Comparison of ENCODE assay signal across 21 cellular contexts in genomic region chr12:38817942-38818341, GRCh38.
A peak's percentile ranks its signal among the peaks of the same experiment; 100 is the strongest.
DNase-seq lines count a peak whose midpoint lies in the region; ATAC-seq, FAIRE-seq and TF ChIP-seq lines count a peak whose summit lies in the region.
"Had no signal": no experiment of that assay in that cellular context is flagged by ENCODE, and none has a peak within 500 bp of the region (broad histone marks: within the 10 kb centered on the region; RNA-seq: fewer than 3 reads in every experiment).

No MANE protein-coding gene starts in this region.

- H3K27me3 ChIP-seq in BLaER1 = no peaks in the 10 kb centered on the region
- no peaks in the 10 kb centered on the region for H3K27me3 ChIP-seq in vagina
- no peaks in the 10 kb centered on the region for H3K27me3 ChIP-seq in heart left ventricle

- H3K4me2 ChIP-seq in BLaER1 = 0 out of 2 replicates have a peak overlapping the region, but pooled peaks have one; percentile 42
- H3K4me2 ChIP-seq: A549 had no signal

- H3K4me3 ChIP-seq in BLaER1 = no peak overlapping the region
- H3K4me3 ChIP-seq in vagina = no peak overlapping the region
- no peak overlapping the region for H3K4me3 ChIP-seq in heart left ventricle
- H3K4me3 ChIP-seq: A549 had no signal

- intact Hi-C loops in vagina (cut with DNase I) (no loop called here), heart left ventricle (cut with DNase I) (no loop called here)

- TF ChIP-seq POLR2A in GM12892 (IDR thresholded peaks at IDR 0.05; ENCODE audit: low read depth, low read length) (no peak), vagina (IDR thresholded peaks at IDR 0.05) (no peak), heart left ventricle (IDR thresholded peaks at IDR 0.05) (no peak)

- no peaks in the 10 kb centered on the region for H4K20me1 ChIP-seq in BLaER1

- 0 out of 2 replicates have a peak, but pooled peaks cover 3% of the 10 kb centered on the region for H3K9me3 ChIP-seq in BLaER1
- H3K9me3 ChIP-seq in vagina = no peaks in the 10 kb centered on the region
- H3K9me3 ChIP-seq in heart left ventricle = peaks cover 0 to 3% (median 0%) of the 10 kb centered on the region in 12 donors
- H3K9me3 ChIP-seq: A549 had no signal

- H3K27ac ChIP-seq in BLaER1 = no peak overlapping the region
- no peak overlapping the region for H3K27ac ChIP-seq in vagina
- no peak overlapping the region for H3K27ac ChIP-seq in heart left ventricle
- H3K27ac ChIP-seq: 22Rv1, A549 had no signal

- H3K9ac ChIP-seq in BLaER1 = no peak overlapping the region

- DNase-seq in GM12892 (ENCODE audit: insufficient read length) (no peak), inferior parietal cortex (ENCODE audit: extremely low spot score) (no peak), vagina (ENCODE audit: extremely low spot score in 2 of 2) (no peak), heart left ventricle (no peak)
- DNase-seq: AML-193; C1 segment of cervical spinal cord; CD4-positive, alpha-beta memory T cell; CD4-positive, CD25-positive, alpha-beta regulatory T cell; CD8-positive, alpha-beta memory T cell; COR-L47; DMS 273 treated with DMSO at 0.1 percent for 48 hours; DMS153; DMS53; DMS79; DND-41; EL; GDM1 had no signal

- H3K4me1 ChIP-seq in BLaER1 (peaks cover 35% of the 10 kb centered on the region), vagina (no peaks in the 10 kb centered on the region), heart left ventricle (no peaks in the 10 kb centered on the region)
- H3K4me1 ChIP-seq: A549 had no signal

- 89 to 90% (median 90%) methylated on average over 3 of the region's 3 CpGs for WGBS in heart left ventricle, 4 donors

- H3K36me3 ChIP-seq in BLaER1 = no peaks in the 10 kb centered on the region
- H3K36me3 ChIP-seq in vagina = no peaks in the 10 kb centered on the region
- H3K36me3 ChIP-seq in heart left ventricle = peaks cover 0 to 6% (median 0%) of the 10 kb centered on the region in 9 donors

- TF ChIP-seq CTCF in vagina (IDR thresholded peaks at IDR 0.05) (no peak), heart left ventricle (IDR thresholded peaks at IDR 0.05) (no peak)

- ATAC-seq in HG02798 (IDR thresholded peaks at IDR 0.05; ENCODE audit: poor library complexity, unreplicated experiment) (peak; percentile 48), heart left ventricle (no peak)
- ATAC-seq: A549 had no signal

- FAIRE-seq in GM12892 (lab: Jason Lieb, UNC) = peak; percentile 14
- FAIRE-seq: A549 had no signal
